ENCODE assay signal across 9 cellular contexts in the genomic region with DNA sequence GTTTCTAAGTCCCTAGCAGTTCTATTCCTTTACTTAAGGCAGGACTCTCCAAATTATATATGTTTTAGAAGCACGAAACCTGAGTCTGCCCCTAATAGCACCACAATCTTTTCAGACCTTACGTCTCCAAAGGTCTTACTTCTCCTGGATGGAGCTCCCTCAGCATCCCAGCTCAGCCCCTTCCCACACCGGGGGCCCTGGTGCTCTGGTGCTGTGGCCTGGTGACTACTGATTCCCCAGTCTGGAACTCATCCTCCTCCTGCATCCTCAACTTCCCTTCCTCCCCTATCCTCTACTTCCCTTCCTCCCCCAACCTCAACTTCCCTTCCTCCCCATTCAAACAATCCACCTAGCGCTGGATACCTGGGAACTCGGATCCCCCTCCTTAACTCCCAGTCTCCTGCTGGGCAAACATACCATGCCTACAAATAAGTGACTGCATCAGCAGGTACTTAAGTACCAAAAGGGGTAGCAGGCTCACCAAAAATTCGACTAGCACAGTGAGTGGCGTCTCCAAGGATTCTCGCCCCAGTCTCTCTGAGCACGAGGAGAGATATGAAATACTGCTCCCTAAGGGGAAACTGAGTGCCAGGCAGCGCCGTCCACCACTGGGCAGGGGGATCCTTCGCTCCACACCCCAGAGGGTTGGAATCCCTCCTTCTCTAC. TPM values are rescaled to one million over a fixed set of nuclear protein-coding genes. Genes with fewer than 3 reads are reported as not detected.
A peak's percentile ranks its signal among the peaks of the same experiment; 100 is the strongest.
DNase-seq lines count a peak whose midpoint lies in the region; ATAC-seq and TF ChIP-seq lines count a peak whose summit lies in the region.
"Had no signal": no experiment of that assay in that cellular context is flagged by ENCODE, and none has a peak within 500 bp of the region (broad histone marks: within the 10 kb centered on the region; RNA-seq: fewer than 3 reads in every experiment).

No MANE protein-coding gene starts in this region.

- intact Hi-C loops in dorsolateral prefrontal cortex (cut with DNase I), result no loop called here
- intact Hi-C loops in body of pancreas (cut with DNase I), result no loop called here

- H3K27me3 Mint-ChIP-seq in neural crest cell (ENCODE audit: low read depth), result peaks cover 32% of the 10 kb centered on the region

- peaks cover 47% of the 10 kb centered on the region for H3K4me1 Mint-ChIP-seq in neural crest cell

- TF ChIP-seq POLR2A in body of pancreas (IDR thresholded peaks at IDR 0.05), result no peak

- H3K36me3 ChIP-seq in ACC112 (ENCODE audit: insufficient read depth, low read length) (no peaks in the 10 kb centered on the region), body of pancreas (replicated peaks in 1 of 2; ENCODE audit: insufficient read depth in 1 of 2, low read depth in 2 of 2) (no peaks in the 10 kb centered on the region)

- H3K27me3 ChIP-seq in ACC112 (ENCODE audit: insufficient read depth, low read length) (peaks cover 84% of the 10 kb centered on the region), dorsolateral prefrontal cortex (peaks cover 0 to 44% (median 8%) of the 10 kb centered on the region in 45 donors), body of pancreas (no peaks in the 10 kb centered on the region)

- whole genome bisulfite sequencing in body of pancreas, 2 donors, result 50 to 68% methylated on average over 7 to 12 of the region's 12 CpGs

- TF ChIP-seq CTCF in dorsolateral prefrontal cortex (IDR thresholded peaks at IDR 0.05 in 54 of 56, conservative IDR thresholded peaks at IDR 0.05 in 2 of 56; ENCODE audit: low read depth in 1 of 56, partially characterized antibody in 56 of 56) (no peak), neural crest cell (conservative IDR thresholded peaks at IDR 0.05) (no peak), body of pancreas (IDR thresholded peaks at IDR 0.05) (no peak)

- no peaks in the 10 kb centered on the region for H3K79me2 ChIP-seq in ACC112 (ENCODE audit: control insufficient read depth, insufficient read depth, low read length, unreplicated experiment)

- ATAC-seq in GM19035 (IDR thresholded peaks at IDR 0.05; ENCODE audit: unreplicated experiment) (no peak), body of pancreas (no peak)

- DNase-seq in dorsolateral prefrontal cortex (no peak), neural crest cell (ENCODE audit: low read depth, low spot score) (no peak), cerebellum (ENCODE audit: low spot score) (no peak), putamen (ENCODE audit: low spot score) (no peak), body of pancreas (no peak)

- H3K9me3 Mint-ChIP-seq in neural crest cell, result no peaks in the 10 kb centered on the region

- H2AFZ ChIP-seq in ACC112 (ENCODE audit: low read length, unreplicated experiment), result no peak overlapping the region

- H3K4me3 Mint-ChIP-seq in neural crest cell, result peak overlapping the region; percentile 82

- H3K27ac Mint-ChIP-seq in neural crest cell (ENCODE audit: unreplicated experiment), result peak overlapping the region; percentile 59

- H3K4me3 ChIP-seq in ACC112 (ENCODE audit: low read depth, low read length) (peak overlapping the region; percentile 68), GM08714 (ENCODE audit: low read length) (peak overlapping the region; percentile 42; the same call in 1 of the 2 replicates), dorsolateral prefrontal cortex (peak overlapping the region in 50 of 59 donors; percentile 7 to 71 (median 52)), body of pancreas (no peak overlapping the region)

- no peaks in the 10 kb centered on the region for H3K36me3 Mint-ChIP-seq in neural crest cell (ENCODE audit: low read depth)

- H3K9me3 ChIP-seq in body of pancreas, result no peaks in the 10 kb centered on the region

- no peaks in the 10 kb centered on the region for H3K4me1 ChIP-seq in ACC112 (ENCODE audit: control insufficient read depth, insufficient read depth, low read length, unreplicated experiment)
- H3K4me1 ChIP-seq in body of pancreas, result peaks cover 9% of the 10 kb centered on the region

- no peak overlapping the region for H3K27ac ChIP-seq in ACC112 (ENCODE audit: low read depth, low read length)
- no peak overlapping the region for H3K27ac ChIP-seq in dorsolateral prefrontal cortex
- H3K27ac ChIP-seq in body of pancreas, result no peak overlapping the region

RNA-seq across cellular contexts. Expression of a gene that starts 0.8 kb away (rescaled TPM):
- total RNA-seq in dorsolateral prefrontal cortex (1 to 10 TPM in 97 of 120 experiments, under 1 TPM in 21, not detected in 2; 0.45 to 4.4 (median 1.7) TPM), neural crest cell (58.9 and 63.8 TPM in 2 replicates), cerebellum (239 TPM), body of pancreas (1 to 10 TPM; 2.3 to 3.3 TPM)
- total RNA-seq: lower leg skin had no signal

RNA-seq across cellular contexts. Expression of a gene that starts 30.9 kb away (rescaled TPM):
- total RNA-seq in dorsolateral prefrontal cortex, result 10 to 100 TPM in 49 of 120 experiments, 1 to 10 TPM in 71; 5.5 to 19.4 (median 9.7) TPM
- total RNA-seq in neural crest cell, result 32.9 and 37.3 TPM in 2 replicates
- total RNA-seq in cerebellum, result 9.1 TPM
- total RNA-seq in body of pancreas, result 10 to 100 TPM; 11.7 to 17.5 TPM

Comparison
In these comparisons a context has a peak if more than half of its experiments do, and no peak if none do; other contexts are left out.
1. H3K4me3 ChIP-seq: peak in ACC112 (single experiment), GM08714 (single experiment) and dorsolateral prefrontal cortex (50 of 59); none in body of pancreas (0 of 2).
2. RNA of a gene that starts 0.8 kb away (total RNA-seq): 239 TPM in cerebellum (single experiment) and 58.9 to 63.8 TPM in neural crest cell; 2.3 to 3.3 TPM in body of pancreas and 0.45 to 4.4 TPM in dorsolateral prefrontal cortex; every median in the first group is over 10 times any median in the second.